1 cellular context compared by ENCODE assay signal in genomic region chr4:3291969-3292570, GRCh38.
TF ChIP-seq lines count a peak whose summit lies in the region.

No MANE protein-coding gene starts in this region.

TF ChIP-seq in H1, 55 proteins besides CTCF, POLR2A, EP300 and RAD21 (continued from another document):
- TF ChIP-seq E2F6 (IDR thresholded peaks at IDR 0.05) = peak; percentile 12; the same call in 1 of the 2 replicates
- TF ChIP-seq PHF8 (conservative IDR thresholded peaks at IDR 0.05; ENCODE audit: low read depth, low read length) = peak; percentile 18; the same call in 1 of the 2 replicates
- TF ChIP-seq SP4 (IDR thresholded peaks at IDR 0.05; ENCODE audit: low read length) = 0 out of 2 replicates have a peak, but pooled peaks have one; percentile 15
- no peak for TF ChIP-seq CEBPB (IDR thresholded peaks at IDR 0.05; ENCODE audit: low read depth, low read length)
- no peak for TF ChIP-seq JUN (IDR thresholded peaks at IDR 0.05; ENCODE audit: low read depth, low read length)
- TF ChIP-seq YY1 (IDR thresholded peaks at IDR 0.05; ENCODE audit: low read depth, low read length) = no peak
- no peak for TF ChIP-seq CTBP2 (IDR thresholded peaks at IDR 0.05; ENCODE audit: borderline replicate concordance, insufficient read depth, insufficient read length, low read length)
- TF ChIP-seq CBX8 (IDR thresholded peaks at IDR 0.05; ENCODE audit: borderline replicate concordance, low read depth, low read length) = no peak
- no peak for TF ChIP-seq TAF1 (IDR thresholded peaks at IDR 0.05; ENCODE audit: low read depth, low read length)
- no peak for TF ChIP-seq HDAC2 (IDR thresholded peaks at IDR 0.05; ENCODE audit: borderline replicate concordance in 1 of 2, low read depth in 2 of 2, low read length in 2 of 2)
- TF ChIP-seq TAF7 (optimal IDR thresholded peaks at IDR 0.05; ENCODE audit: borderline replicate concordance, low read depth, low read length) = no peak
- TF ChIP-seq BACH1 (IDR thresholded peaks at IDR 0.05; ENCODE audit: low read length) = 0 out of 2 replicates have a peak, but pooled peaks have one; percentile 3
- TF ChIP-seq CHD1 (IDR thresholded peaks at IDR 0.05; ENCODE audit: low read depth, low read length) = no peak
- no peak for TF ChIP-seq TCF12 (IDR thresholded peaks at IDR 0.05; ENCODE audit: low read depth, low read length)
- TF ChIP-seq POU5F1 (IDR thresholded peaks at IDR 0.05; ENCODE audit: low read depth, low read length) = no peak
- TF ChIP-seq KDM4A (IDR thresholded peaks at IDR 0.05; ENCODE audit: low read depth, low read length, severe bottlenecking) = peak; percentile 99
- no peak for TF ChIP-seq ASH2L (IDR thresholded peaks at IDR 0.05; ENCODE audit: low read length)
- TF ChIP-seq ATF2 (IDR thresholded peaks at IDR 0.05; ENCODE audit: low read length) = no peak
- TF ChIP-seq CREB1 (IDR thresholded peaks at IDR 0.05) = no peak
- no peak for TF ChIP-seq TBP (IDR thresholded peaks at IDR 0.05; ENCODE audit: low read depth, low read length)
- TF ChIP-seq USF2 (IDR thresholded peaks at IDR 0.05; ENCODE audit: low read length) = no peak
- no peak for TF ChIP-seq RXRA (IDR thresholded peaks at IDR 0.05; ENCODE audit: insufficient read depth, low read depth, low read length)
- TF ChIP-seq MAX (IDR thresholded peaks at IDR 0.05) = no peak
- no peak for TF ChIP-seq RBBP5 (IDR thresholded peaks at IDR 0.05; ENCODE audit: borderline replicate concordance, low read depth, low read length)
- TF ChIP-seq CHD7 (IDR thresholded peaks at IDR 0.05; ENCODE audit: insufficient replicate concordance, low read length) = no peak
- TF ChIP-seq SP2 (IDR thresholded peaks at IDR 0.05; ENCODE audit: low read length) = no peak
- no peak for TF ChIP-seq HDAC6 (IDR thresholded peaks at IDR 0.05; ENCODE audit: low read depth, low read length)
- peak; percentile 65 for TF ChIP-seq EZH2 (IDR thresholded peaks at IDR 0.05; ENCODE audit: low read depth, low read length, severe bottlenecking)
- TF ChIP-seq CBX5 (IDR thresholded peaks at IDR 0.05; ENCODE audit: low read depth, low read length) = no peak
- TF ChIP-seq TEAD4 (IDR thresholded peaks at IDR 0.05; ENCODE audit: low read depth, low read length) = no peak
- TF ChIP-seq FOSL1 (IDR thresholded peaks at IDR 0.05; ENCODE audit: insufficient read depth, low read depth, low read length) = no peak
- no peak for TF ChIP-seq NANOG (IDR thresholded peaks at IDR 0.05; ENCODE audit: insufficient read depth, low read depth, low read length, poor library complexity, severe bottlenecking)
TF ChIP-seq in H1: peak in this region for 9.
